ENCODE assay signal across 18 cellular contexts in genomic region chr12:26654623-26655022, GRCh38.
DNase-seq lines count a peak whose midpoint lies in the region; ATAC-seq and TF ChIP-seq lines count a peak whose summit lies in the region.
"Had no signal": no experiment of that assay in that cellular context is flagged by ENCODE, and none has a peak within 500 bp of the region (broad histone marks: within the 10 kb centered on the region; RNA-seq: fewer than 3 reads in every experiment).

No MANE protein-coding gene starts in this region.

- H3K27me3 Mint-ChIP-seq in T-helper 17 cell (no peaks in the 10 kb centered on the region), endodermal cell (ENCODE audit: insufficient read depth) (no peaks in the 10 kb centered on the region), memory B cell (no peaks in the 10 kb centered on the region)
- H3K27me3 Mint-ChIP-seq: CD4-positive, alpha-beta T cell; IgD-negative memory B cell had no signal

- no peak for TF ChIP-seq EP300 in esophagus muscularis mucosa (IDR thresholded peaks at IDR 0.05)

- ATAC-seq in T-helper 17 cell (no peak), memory B cell (ENCODE audit: low read depth) (no peak), HG03469 (IDR thresholded peaks at IDR 0.05; ENCODE audit: unreplicated experiment) (no peak), HG03280 (IDR thresholded peaks at IDR 0.05; ENCODE audit: unreplicated experiment) (no peak)
- ATAC-seq: A549, GM23338, HCT116 had no signal

- no peak overlapping the region for H3K4me3 Mint-ChIP-seq in T-helper 17 cell
- no peak overlapping the region for H3K4me3 Mint-ChIP-seq in endodermal cell
- H3K4me3 Mint-ChIP-seq in memory B cell, result no peak overlapping the region
- H3K4me3 Mint-ChIP-seq: CD4-positive, alpha-beta T cell; GM23338; IgD-negative memory B cell had no signal

- intact Hi-C loops in esophagus muscularis mucosa (cut with DNase I), result loop anchor here (5.0 to 10.0 kb wide), 2 partner anchors 220 to 557 kb away; no protein-coding TSS in a partner anchor

- H3K27ac Mint-ChIP-seq in T-helper 17 cell (peak overlapping the region; percentile 43), endodermal cell (peak overlapping the region; percentile 20), memory B cell (peak overlapping the region; percentile 51)
- H3K27ac Mint-ChIP-seq: CD4-positive, alpha-beta T cell; GM23338 had no signal

- in situ Hi-C loops in G401 (cut with HindIII; ENCODE audit: low sequenced_read_pairs), result no loop called here

- no peak for TF ChIP-seq POLR2A in esophagus muscularis mucosa (IDR thresholded peaks at IDR 0.05; ENCODE audit: low read depth)

- H3K36me3 ChIP-seq in endodermal cell (ENCODE audit: control insufficient read depth, insufficient read depth, low read length), result no peaks in the 10 kb centered on the region
- peaks cover 0 to 45% (median 31%) of the 10 kb centered on the region in 4 donors for H3K36me3 ChIP-seq in esophagus muscularis mucosa

- H3K4me3 ChIP-seq in endodermal cell (ENCODE audit: low read length) (no peak overlapping the region), esophagus muscularis mucosa (no peak overlapping the region)
- H3K4me3 ChIP-seq: A549, GM23338 had no signal

- H3K4me1 Mint-ChIP-seq in T-helper 17 cell (no peaks in the 10 kb centered on the region), endodermal cell (no peaks in the 10 kb centered on the region), memory B cell (no peaks in the 10 kb centered on the region)

- H3K36me3 Mint-ChIP-seq in T-helper 17 cell (ENCODE audit: low read depth), result peaks cover 14% of the 10 kb centered on the region
- peaks cover 51% of the 10 kb centered on the region for H3K36me3 Mint-ChIP-seq in endodermal cell (ENCODE audit: low read depth)
- H3K36me3 Mint-ChIP-seq in memory B cell, result peaks cover 48% of the 10 kb centered on the region

- H3K9me3 Mint-ChIP-seq in endodermal cell (peaks cover 12% of the 10 kb centered on the region), memory B cell (peaks cover 2% of the 10 kb centered on the region)
- H3K9me3 Mint-ChIP-seq: CD4-positive, alpha-beta T cell; IgD-negative memory B cell had no signal

- H3K9me3 ChIP-seq in T-helper 17 cell (ENCODE audit: control insufficient read depth, low read length, poor library complexity, severe bottlenecking) (no peaks in the 10 kb centered on the region), endodermal cell (ENCODE audit: control insufficient read depth, low read length) (peaks cover 15% of the 10 kb centered on the region), esophagus muscularis mucosa (no peaks in the 10 kb centered on the region)

- H3K4me1 ChIP-seq in endodermal cell (ENCODE audit: control insufficient read depth, insufficient read depth, low read length), result no peaks in the 10 kb centered on the region
- H3K4me1 ChIP-seq in esophagus muscularis mucosa, result peaks cover 0 to 11% (median 9%) of the 10 kb centered on the region in 4 donors
- H3K4me1 ChIP-seq: A549, Caco-2 had no signal

- H3K27me3 ChIP-seq in endodermal cell (ENCODE audit: control insufficient read depth, insufficient read depth, low read length, poor library complexity, severe bottlenecking) (no peaks in the 10 kb centered on the region), esophagus muscularis mucosa (no peaks in the 10 kb centered on the region)

- H3K27ac ChIP-seq in endodermal cell (ENCODE audit: low read depth, low read length) (no peak overlapping the region), esophagus muscularis mucosa (replicated peaks in 1 of 4) (no peak overlapping the region)
- H3K27ac ChIP-seq: 22Rv1, A549, C4-2B had no signal

- H3K9ac ChIP-seq in endodermal cell (ENCODE audit: extremely low read depth, low read length, poor library complexity, severe bottlenecking), result no peak overlapping the region

- no peak for TF ChIP-seq CTCF in endodermal cell (conservative IDR thresholded peaks at IDR 0.05)
- TF ChIP-seq CTCF in esophagus muscularis mucosa (IDR thresholded peaks at IDR 0.05), result no peak

- DNase-seq in G401 (ENCODE audit: low spot score) (peak; percentile 32), T-helper 17 cell (no peak), endodermal cell (no peak), memory B cell (ENCODE audit: low spot score in 2 of 2) (no peak), esophagus muscularis mucosa (ENCODE audit: extremely low spot score) (no peak)
- DNase-seq: AML-193; Caco-2; CD4-positive, alpha-beta T cell; DMS79; GF-D8 had no signal
